1 cellular context compared by ENCODE assay signal in genomic region chr11:40722179-40722795, GRCh38.
TF ChIP-seq lines count a peak whose summit lies in the region.

No MANE protein-coding gene starts in this region.

TF ChIP-seq in H1, 55 proteins besides CTCF, POLR2A, EP300 and RAD21:
- no peak for TF ChIP-seq SIX5 (IDR thresholded peaks at IDR 0.05; ENCODE audit: low read depth, low read length)
- no peak for TF ChIP-seq CHD2 (IDR thresholded peaks at IDR 0.05; ENCODE audit: low read length)
- TF ChIP-seq SP1 (IDR thresholded peaks at IDR 0.05; ENCODE audit: low read depth, low read length) = no peak
- no peak for TF ChIP-seq PHF8 (conservative IDR thresholded peaks at IDR 0.05; ENCODE audit: low read depth, low read length)
- no peak for TF ChIP-seq TEAD4 (IDR thresholded peaks at IDR 0.05; ENCODE audit: low read depth, low read length)
- TF ChIP-seq TBP (IDR thresholded peaks at IDR 0.05; ENCODE audit: low read depth, low read length) = no peak
- TF ChIP-seq CBX5 (IDR thresholded peaks at IDR 0.05; ENCODE audit: low read depth, low read length) = no peak
- TF ChIP-seq KDM5A (IDR thresholded peaks at IDR 0.05; ENCODE audit: low read length) = no peak
- TF ChIP-seq RXRA (IDR thresholded peaks at IDR 0.05; ENCODE audit: insufficient read depth, low read depth, low read length) = no peak
- TF ChIP-seq, protein P1, sequence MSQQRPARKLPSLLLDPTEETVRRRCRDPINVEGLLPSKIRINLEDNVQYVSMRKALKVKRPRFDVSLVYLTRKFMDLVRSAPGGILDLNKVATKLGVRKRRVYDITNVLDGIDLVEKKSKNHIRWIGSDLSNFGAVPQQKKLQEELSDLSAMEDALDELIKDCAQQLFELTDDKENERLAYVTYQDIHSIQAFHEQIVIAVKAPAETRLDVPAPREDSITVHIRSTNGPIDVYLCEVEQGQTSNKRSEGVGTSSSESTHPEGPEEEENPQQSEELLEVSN (IDR thresholded peaks at IDR 0.05) = no peak
- TF ChIP-seq EGR1 (IDR thresholded peaks at IDR 0.05; ENCODE audit: borderline replicate concordance, low read depth, low read length) = no peak
- no peak for TF ChIP-seq RBBP5 (IDR thresholded peaks at IDR 0.05; ENCODE audit: borderline replicate concordance, low read depth, low read length)
- TF ChIP-seq, protein P2, sequence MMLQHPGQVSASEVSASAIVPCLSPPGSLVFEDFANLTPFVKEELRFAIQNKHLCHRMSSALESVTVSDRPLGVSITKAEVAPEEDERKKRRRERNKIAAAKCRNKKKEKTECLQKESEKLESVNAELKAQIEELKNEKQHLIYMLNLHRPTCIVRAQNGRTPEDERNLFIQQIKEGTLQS (IDR thresholded peaks at IDR 0.05; ENCODE audit: insufficient read depth, low read depth, low read length) = no peak
- TF ChIP-seq, protein P3, sequence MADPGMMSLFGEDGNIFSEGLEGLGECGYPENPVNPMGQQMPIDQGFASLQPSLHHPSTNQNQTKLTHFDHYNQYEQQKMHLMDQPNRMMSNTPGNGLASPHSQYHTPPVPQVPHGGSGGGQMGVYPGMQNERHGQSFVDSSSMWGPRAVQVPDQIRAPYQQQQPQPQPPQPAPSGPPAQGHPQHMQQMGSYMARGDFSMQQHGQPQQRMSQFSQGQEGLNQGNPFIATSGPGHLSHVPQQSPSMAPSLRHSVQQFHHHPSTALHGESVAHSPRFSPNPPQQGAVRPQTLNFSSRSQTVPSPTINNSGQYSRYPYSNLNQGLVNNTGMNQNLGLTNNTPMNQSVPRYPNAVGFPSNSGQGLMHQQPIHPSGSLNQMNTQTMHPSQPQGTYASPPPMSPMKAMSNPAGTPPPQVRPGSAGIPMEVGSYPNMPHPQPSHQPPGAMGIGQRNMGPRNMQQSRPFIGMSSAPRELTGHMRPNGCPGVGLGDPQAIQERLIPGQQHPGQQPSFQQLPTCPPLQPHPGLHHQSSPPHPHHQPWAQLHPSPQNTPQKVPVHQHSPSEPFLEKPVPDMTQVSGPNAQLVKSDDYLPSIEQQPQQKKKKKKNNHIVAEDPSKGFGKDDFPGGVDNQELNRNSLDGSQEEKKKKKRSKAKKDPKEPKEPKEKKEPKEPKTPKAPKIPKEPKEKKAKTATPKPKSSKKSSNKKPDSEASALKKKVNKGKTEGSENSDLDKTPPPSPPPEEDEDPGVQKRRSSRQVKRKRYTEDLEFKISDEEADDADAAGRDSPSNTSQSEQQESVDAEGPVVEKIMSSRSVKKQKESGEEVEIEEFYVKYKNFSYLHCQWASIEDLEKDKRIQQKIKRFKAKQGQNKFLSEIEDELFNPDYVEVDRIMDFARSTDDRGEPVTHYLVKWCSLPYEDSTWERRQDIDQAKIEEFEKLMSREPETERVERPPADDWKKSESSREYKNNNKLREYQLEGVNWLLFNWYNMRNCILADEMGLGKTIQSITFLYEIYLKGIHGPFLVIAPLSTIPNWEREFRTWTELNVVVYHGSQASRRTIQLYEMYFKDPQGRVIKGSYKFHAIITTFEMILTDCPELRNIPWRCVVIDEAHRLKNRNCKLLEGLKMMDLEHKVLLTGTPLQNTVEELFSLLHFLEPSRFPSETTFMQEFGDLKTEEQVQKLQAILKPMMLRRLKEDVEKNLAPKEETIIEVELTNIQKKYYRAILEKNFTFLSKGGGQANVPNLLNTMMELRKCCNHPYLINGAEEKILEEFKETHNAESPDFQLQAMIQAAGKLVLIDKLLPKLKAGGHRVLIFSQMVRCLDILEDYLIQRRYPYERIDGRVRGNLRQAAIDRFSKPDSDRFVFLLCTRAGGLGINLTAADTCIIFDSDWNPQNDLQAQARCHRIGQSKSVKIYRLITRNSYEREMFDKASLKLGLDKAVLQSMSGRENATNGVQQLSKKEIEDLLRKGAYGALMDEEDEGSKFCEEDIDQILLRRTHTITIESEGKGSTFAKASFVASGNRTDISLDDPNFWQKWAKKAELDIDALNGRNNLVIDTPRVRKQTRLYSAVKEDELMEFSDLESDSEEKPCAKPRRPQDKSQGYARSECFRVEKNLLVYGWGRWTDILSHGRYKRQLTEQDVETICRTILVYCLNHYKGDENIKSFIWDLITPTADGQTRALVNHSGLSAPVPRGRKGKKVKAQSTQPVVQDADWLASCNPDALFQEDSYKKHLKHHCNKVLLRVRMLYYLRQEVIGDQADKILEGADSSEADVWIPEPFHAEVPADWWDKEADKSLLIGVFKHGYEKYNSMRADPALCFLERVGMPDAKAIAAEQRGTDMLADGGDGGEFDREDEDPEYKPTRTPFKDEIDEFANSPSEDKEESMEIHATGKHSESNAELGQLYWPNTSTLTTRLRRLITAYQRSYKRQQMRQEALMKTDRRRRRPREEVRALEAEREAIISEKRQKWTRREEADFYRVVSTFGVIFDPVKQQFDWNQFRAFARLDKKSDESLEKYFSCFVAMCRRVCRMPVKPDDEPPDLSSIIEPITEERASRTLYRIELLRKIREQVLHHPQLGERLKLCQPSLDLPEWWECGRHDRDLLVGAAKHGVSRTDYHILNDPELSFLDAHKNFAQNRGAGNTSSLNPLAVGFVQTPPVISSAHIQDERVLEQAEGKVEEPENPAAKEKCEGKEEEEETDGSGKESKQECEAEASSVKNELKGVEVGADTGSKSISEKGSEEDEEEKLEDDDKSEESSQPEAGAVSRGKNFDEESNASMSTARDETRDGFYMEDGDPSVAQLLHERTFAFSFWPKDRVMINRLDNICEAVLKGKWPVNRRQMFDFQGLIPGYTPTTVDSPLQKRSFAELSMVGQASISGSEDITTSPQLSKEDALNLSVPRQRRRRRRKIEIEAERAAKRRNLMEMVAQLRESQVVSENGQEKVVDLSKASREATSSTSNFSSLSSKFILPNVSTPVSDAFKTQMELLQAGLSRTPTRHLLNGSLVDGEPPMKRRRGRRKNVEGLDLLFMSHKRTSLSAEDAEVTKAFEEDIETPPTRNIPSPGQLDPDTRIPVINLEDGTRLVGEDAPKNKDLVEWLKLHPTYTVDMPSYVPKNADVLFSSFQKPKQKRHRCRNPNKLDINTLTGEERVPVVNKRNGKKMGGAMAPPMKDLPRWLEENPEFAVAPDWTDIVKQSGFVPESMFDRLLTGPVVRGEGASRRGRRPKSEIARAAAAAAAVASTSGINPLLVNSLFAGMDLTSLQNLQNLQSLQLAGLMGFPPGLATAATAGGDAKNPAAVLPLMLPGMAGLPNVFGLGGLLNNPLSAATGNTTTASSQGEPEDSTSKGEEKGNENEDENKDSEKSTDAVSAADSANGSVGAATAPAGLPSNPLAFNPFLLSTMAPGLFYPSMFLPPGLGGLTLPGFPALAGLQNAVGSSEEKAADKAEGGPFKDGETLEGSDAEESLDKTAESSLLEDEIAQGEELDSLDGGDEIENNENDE (IDR thresholded peaks at IDR 0.05; ENCODE audit: insufficient replicate concordance, low read length) = no peak
- TF ChIP-seq KDM1A (IDR thresholded peaks at IDR 0.05; ENCODE audit: borderline replicate concordance, low read length) = no peak
- TF ChIP-seq ZNF274 (IDR thresholded peaks at IDR 0.05; ENCODE audit: borderline replicate concordance, extremely low read depth, low read length) = no peak
